Comparison of ENCODE assay signal across 8 cellular contexts in genomic region chr1:42816600-42817439, GRCh38.
DNase-seq lines count a peak whose midpoint lies in the region; ATAC-seq and TF ChIP-seq lines count a peak whose summit lies in the region.

ERMAP (plus strand) TSS chr1:42817122; CDS start chr1:42830449, 13,327 bp downstream.
SVBP (minus strand) TSS chr1:42817397; CDS start chr1:42816544, 853 bp downstream.

- peak; percentile 79 for ATAC-seq in GM21526 (IDR thresholded peaks at IDR 0.05; ENCODE audit: low FRiP score, unreplicated experiment)

- peak within 1 kb of the TSS; percentile 71 to 96 for H3K4me3 ChIP-seq in muscle layer of colon (ENCODE audit: low read depth in 1 of 2, low read length in 2 of 2)

- TF ChIP-seq POLR2A in erythroblast (IDR thresholded peaks at IDR 0.05; ENCODE audit: low read length) = peak; percentile 56

- H3K27me3 ChIP-seq in muscle layer of colon (ENCODE audit: control insufficient read depth in 1 of 2, insufficient read depth in 2 of 2, low read length in 2 of 2) = no peaks in the 10 kb centered on the region

- peak within 1 kb of the TSS; percentile 89 for H3K27ac ChIP-seq in muscle layer of colon (ENCODE audit: low read depth, low read length)

- peak within 1 kb of the TSS; percentile 81 for H3K9ac ChIP-seq in muscle layer of colon (ENCODE audit: low read length)

- H3K9me3 ChIP-seq in muscle layer of colon (ENCODE audit: low read length) = no peaks in the 10 kb centered on the region

- DNase-seq in D341Med (ENCODE audit: low spot score) = peak; percentile 98
- DNase-seq in HuH-7 (ENCODE audit: low spot score) = peak; percentile 76
- peak; percentile 94 for DNase-seq in OCI-M1 (lab: John Stamatoyannopoulos, UW)
- peak; percentile 94 for DNase-seq in activated T-cell treated with anti-CD3 and anti-CD28 coated beads for 48 hours (ENCODE audit: low read depth)
- peak; percentile 91 to 97 for DNase-seq in erythroblast (lab: John Stamatoyannopoulos, UW)
- DNase-seq in stimulated activated CD8-positive, alpha-beta memory T cell treated with anti-CD3 and anti-CD28 coated beads, Interleukin-7, amount 100 ng/mL, for 1 hour (ENCODE audit: low read depth in 2 of 2) = peak; percentile 93 to 95

- no peaks in the 10 kb centered on the region for H3K36me3 ChIP-seq in muscle layer of colon (ENCODE audit: insufficient read depth, low read length)

- H3K4me1 ChIP-seq in muscle layer of colon (ENCODE audit: insufficient read depth, low read length) = peaks cover 9% of the 10 kb centered on the region

Comparison
In these comparisons a context has a peak if more than half of its experiments do, and no peak if none do; other contexts are left out.
1. Peak in every context shown above with its lines: DNase-seq, ATAC-seq, H3K4me3 ChIP-seq and H3K27ac ChIP-seq.